Comparison of ENCODE assay signal across 11 cellular contexts in genomic region chr16:6335072-6335471, GRCh38.
DNase-seq lines count a peak whose midpoint lies in the region; TF ChIP-seq lines count a peak whose summit lies in the region.
"Had no signal": no experiment of that assay in that cellular context is flagged by ENCODE, and none has a peak within 500 bp of the region (broad histone marks: within the 10 kb centered on the region; RNA-seq: fewer than 3 reads in every experiment).

No MANE protein-coding gene starts in this region.

- DNase-seq in NCI-H2227 (lab: John Stamatoyannopoulos, UW; ENCODE audit: unreplicated experiment): peak; percentile 18
- DNase-seq in NCI-H2227 treated with DMSO at 0.1 percent for 48 hours (lab: John Stamatoyannopoulos, UW): no peak
- DNase-seq in Karpas-422: peak; percentile 68
- peak in 1 of 2 donors; percentile 10 for DNase-seq in cardiac fibroblast (ENCODE audit: low read depth in 2 of 2)
- DNase-seq in osteoblast (ENCODE audit: insufficient read length, low spot score, missing footprints): no peak
- no peak for DNase-seq in DMS153 treated with DMSO at 0.1 percent for 48 hours (lab: John Stamatoyannopoulos, UW; ENCODE audit: unreplicated experiment)
- no peak for DNase-seq in HCEC 1CT
- no peak for DNase-seq in H4 (ENCODE audit: low spot score)
- DNase-seq: esophagus squamous epithelium; SIG-M5; stimulated activated naive CD4-positive, alpha-beta T cell had no signal

- no peaks in the 10 kb centered on the region for H4K20me1 ChIP-seq in Karpas-422 (ENCODE audit: insufficient read depth, low read depth, low read length)
- no peaks in the 10 kb centered on the region for H4K20me1 ChIP-seq in osteoblast (ENCODE audit: insufficient read depth, low read length)

- H2AFZ ChIP-seq in Karpas-422 (ENCODE audit: low read length) (no peak overlapping the region), osteoblast (ENCODE audit: low read length) (no peak overlapping the region)

- H3K27me3 ChIP-seq in Karpas-422 (ENCODE audit: low read length) (no peaks in the 10 kb centered on the region), osteoblast (ENCODE audit: insufficient read depth, low read length) (no peaks in the 10 kb centered on the region)
- H3K27me3 ChIP-seq: esophagus squamous epithelium had no signal

- no peak overlapping the region for H3K9ac ChIP-seq in Karpas-422 (ENCODE audit: low read length)

- no peaks in the 10 kb centered on the region for H3K9me2 ChIP-seq in Karpas-422 (replicated peaks; ENCODE audit: insufficient read depth, low read length)

- TF ChIP-seq CTCF in cardiac fibroblast (IDR thresholded peaks at IDR 0.05; ENCODE audit: low read depth, low read length) (peak; percentile 59), osteoblast (IDR thresholded peaks at IDR 0.05; ENCODE audit: extremely low read depth, low read depth, low read length) (peak; percentile 28)

- H3K27ac ChIP-seq in Karpas-422 (ENCODE audit: low read length) (no peak overlapping the region), osteoblast (ENCODE audit: low read depth, low read length) (no peak overlapping the region)
- H3K27ac ChIP-seq: esophagus squamous epithelium had no signal

- H3K9me3 ChIP-seq in Karpas-422 (ENCODE audit: low read length) (no peaks in the 10 kb centered on the region; the same call in 1 of the 2 replicates), osteoblast (ENCODE audit: low read depth, low read length) (no peaks in the 10 kb centered on the region)
- H3K9me3 ChIP-seq: esophagus squamous epithelium had no signal

- H3K4me3 ChIP-seq in Karpas-422 (ENCODE audit: low read length) (no peak overlapping the region), cardiac fibroblast (replicated peaks in 1 of 2; ENCODE audit: low read depth in 2 of 2, low read length in 2 of 2) (no peak overlapping the region), osteoblast (ENCODE audit: insufficient read depth, low read length) (no peak overlapping the region)
- H3K4me3 ChIP-seq: esophagus squamous epithelium had no signal

- H3K36me3 ChIP-seq in Karpas-422 (ENCODE audit: insufficient read depth, low read length) (no peaks in the 10 kb centered on the region), osteoblast (ENCODE audit: insufficient read depth, low read length) (no peaks in the 10 kb centered on the region)
- H3K36me3 ChIP-seq: esophagus squamous epithelium had no signal

- H3K4me2 ChIP-seq in Karpas-422 (ENCODE audit: low read depth, low read length, poor library complexity, severe bottlenecking) (no peak overlapping the region), osteoblast (ENCODE audit: insufficient read depth, low read length) (no peak overlapping the region)

- H3K4me1 ChIP-seq in Karpas-422 (ENCODE audit: low read length) (no peaks in the 10 kb centered on the region), osteoblast (ENCODE audit: insufficient read depth, low read length) (no peaks in the 10 kb centered on the region)
- H3K4me1 ChIP-seq: esophagus squamous epithelium had no signal

- H3K79me2 ChIP-seq in Karpas-422 (ENCODE audit: low read length) (no peaks in the 10 kb centered on the region), osteoblast (ENCODE audit: insufficient read depth, low read length) (no peaks in the 10 kb centered on the region)

Comparison
In these comparisons a context has a peak if more than half of its experiments do, and no peak if none do; other contexts are left out.
1. DNase-seq: peak in NCI-H2227 (single experiment) and Karpas-422 (single experiment); none in NCI-H2227 treated with DMSO at 0.1 percent for 48 hours (single experiment), osteoblast (single experiment), DMS153 treated with DMSO at 0.1 percent for 48 hours (single experiment), HCEC 1CT (single experiment) and H4 (single experiment).